ENCODE assay signal across 16 cellular contexts in the genomic region with DNA sequence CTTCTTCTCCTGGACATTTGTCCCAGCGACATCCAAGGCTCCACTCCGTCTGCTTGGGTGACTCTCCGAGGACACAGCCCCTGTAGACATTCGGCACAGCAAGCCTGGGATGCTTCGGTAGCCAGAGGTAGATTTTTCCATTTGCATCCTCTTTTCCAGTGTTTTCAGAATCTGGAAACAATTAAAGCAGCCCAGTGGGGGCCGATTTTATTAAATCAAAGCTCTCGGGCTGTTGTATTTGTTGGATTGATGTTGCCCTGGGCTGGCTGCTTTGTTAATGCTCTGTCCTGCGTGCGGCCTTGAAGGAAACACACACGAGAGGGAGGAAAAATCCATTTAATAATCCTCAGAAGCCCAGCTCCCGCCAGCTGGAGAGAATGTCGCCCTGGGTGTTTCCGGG.
DNase-seq lines count a peak whose midpoint lies in the region; ATAC-seq and TF ChIP-seq lines count a peak whose summit lies in the region.
"Had no signal": no experiment of that assay in that cellular context is flagged by ENCODE, and none has a peak within 500 bp of the region (broad histone marks: within the 10 kb centered on the region; RNA-seq: fewer than 3 reads in every experiment).

No MANE protein-coding gene starts in this region.

- TF ChIP-seq CTCF in WTC11 (IDR thresholded peaks at IDR 0.05) (no peak), osteocyte (IDR thresholded peaks at IDR 0.05) (no peak)

- H3K4me1 Mint-ChIP-seq in WTC11 = peaks cover 4% of the 10 kb centered on the region
- peaks cover 26% of the 10 kb centered on the region for H3K4me1 Mint-ChIP-seq in osteocyte (ENCODE audit: unreplicated experiment)
- no peaks in the 10 kb centered on the region for H3K4me1 Mint-ChIP-seq in activated naive CD4-positive, alpha-beta T cell treated with anti-CD3 and anti-CD28 coated beads, Interleukin-2, amount 10 ng/mL, durations not matched to agents 7 days and 5 days

- H3K36me3 ChIP-seq in BLaER1 = no peaks in the 10 kb centered on the region
- H3K36me3 ChIP-seq: BLaER1 treated with 17β-estradiol and CSF1 and Interleukin-3, amounts not matched to agents 10 nM and 100 nM; SJSA1 had no signal

- no peak for DNase-seq in WTC11 (ENCODE audit: low spot score)
- peak; percentile 37 for DNase-seq in fibroblast of peridontal ligament (ENCODE audit: extremely low read depth)
- no peak for DNase-seq in osteocyte (ENCODE audit: extremely low spot score, unreplicated experiment)
- DNase-seq in activated naive CD4-positive, alpha-beta T cell treated with anti-CD3 and anti-CD28 coated beads, Interleukin-2, amount 10 ng/mL, durations not matched to agents 7 days and 5 days = no peak
- DNase-seq in HT-29 (ENCODE audit: low spot score) = no peak
- DNase-seq: EL; HCEC 1CT; NCI-H1436 treated with DMSO at 0.1 percent for 48 hours; NCI-H510A treated with DMSO at 0.1 percent for 48 hours; NK-92 treated with Interleukin-12 subunit alpha and Interleukin-12 subunit beta, amount 100 ng/mL, for 24 hours had no signal

- H3K9me3 ChIP-seq in BLaER1 = no peaks in the 10 kb centered on the region
- H3K9me3 ChIP-seq: BLaER1 treated with 17β-estradiol and CSF1 and Interleukin-3, amounts not matched to agents 10 nM and 100 nM; SJSA1 had no signal

- peaks cover 20% of the 10 kb centered on the region for H3K27me3 ChIP-seq in BLaER1
- H3K27me3 ChIP-seq: SJSA1 had no signal

- H3K4me1 ChIP-seq in BLaER1 = peaks cover 84% of the 10 kb centered on the region

- POLR2A ChIA-PET in WTC11 (lab: Charles Lee) = no interaction called here

- no peaks in the 10 kb centered on the region for H4K20me1 ChIP-seq in BLaER1

- H3K9me3 Mint-ChIP-seq in WTC11 (no peaks in the 10 kb centered on the region), osteocyte (ENCODE audit: unreplicated experiment) (no peaks in the 10 kb centered on the region)
- no peaks in the 10 kb centered on the region for H3K9me3 Mint-ChIP-seq in activated naive CD4-positive, alpha-beta T cell treated with anti-CD3 and anti-CD28 coated beads, Interleukin-2, amount 10 ng/mL, durations not matched to agents 7 days and 5 days

- H3K9ac ChIP-seq in BLaER1 = no peak overlapping the region
- H3K9ac ChIP-seq: BLaER1 treated with 17β-estradiol and CSF1 and Interleukin-3, amounts not matched to agents 10 nM and 100 nM had no signal

- H3K4me3 ChIP-seq in BLaER1 = no peak overlapping the region
- H3K4me3 ChIP-seq: BLaER1 treated with 17β-estradiol and CSF1 and Interleukin-3, amounts not matched to agents 10 nM and 100 nM; SJSA1 had no signal

- H3K27me3 Mint-ChIP-seq in WTC11 (ENCODE audit: low read depth) (no peaks in the 10 kb centered on the region), osteocyte (ENCODE audit: unreplicated experiment) (no peaks in the 10 kb centered on the region)
- peaks cover 7% of the 10 kb centered on the region for H3K27me3 Mint-ChIP-seq in activated naive CD4-positive, alpha-beta T cell treated with anti-CD3 and anti-CD28 coated beads, Interleukin-2, amount 10 ng/mL, durations not matched to agents 7 days and 5 days

- H3K36me3 Mint-ChIP-seq in WTC11 = no peaks in the 10 kb centered on the region
- no peaks in the 10 kb centered on the region for H3K36me3 Mint-ChIP-seq in osteocyte (ENCODE audit: unreplicated experiment)
- H3K36me3 Mint-ChIP-seq in activated naive CD4-positive, alpha-beta T cell treated with anti-CD3 and anti-CD28 coated beads, Interleukin-2, amount 10 ng/mL, durations not matched to agents 7 days and 5 days = no peaks in the 10 kb centered on the region

- CTCF ChIA-PET in WTC11 (lab: Charles Lee) = interaction anchor here (1.1 to 1.6 kb wide), 2 partner anchors 29 to 156 kb away, joined by 3 to 5 read pairs; no protein-coding TSS in a partner anchor
- CTCF ChIA-PET in activated naive CD4-positive, alpha-beta T cell treated with anti-CD3 and anti-CD28 coated beads, Interleukin-2, amount 10 ng/mL, durations not matched to agents 7 days and 5 days (lab: Charles Lee) = no interaction called here

- H3K4me2 ChIP-seq in BLaER1 = peak overlapping the region; percentile 43

- ATAC-seq in WTC11 (no peak), HG02571 (IDR thresholded peaks at IDR 0.05; ENCODE audit: unreplicated experiment) (no peak), HG02938 (IDR thresholded peaks at IDR 0.05; ENCODE audit: unreplicated experiment) (no peak)

- H3K27ac ChIP-seq in BLaER1 = no peak overlapping the region
- H3K27ac ChIP-seq: BLaER1 treated with 17β-estradiol and CSF1 and Interleukin-3, amounts not matched to agents 10 nM and 100 nM; RWPE1; SJSA1 had no signal

- H3K4me3 Mint-ChIP-seq in WTC11 = no peak overlapping the region
- H3K4me3 Mint-ChIP-seq in osteocyte (ENCODE audit: unreplicated experiment) = no peak overlapping the region
- no peak overlapping the region for H3K4me3 Mint-ChIP-seq in activated naive CD4-positive, alpha-beta T cell treated with anti-CD3 and anti-CD28 coated beads, Interleukin-2, amount 10 ng/mL, durations not matched to agents 7 days and 5 days

- H3K27ac Mint-ChIP-seq in WTC11 (peak overlapping the region; percentile 84), osteocyte (ENCODE audit: unreplicated experiment) (peak overlapping the region; percentile 78)
- H3K27ac Mint-ChIP-seq in activated naive CD4-positive, alpha-beta T cell treated with anti-CD3 and anti-CD28 coated beads, Interleukin-2, amount 10 ng/mL, durations not matched to agents 7 days and 5 days = no peak overlapping the region

TF ChIP-seq in WTC11, 78 proteins besides CTCF, POLR2A, EP300 and RAD21:
- TF ChIP-seq GTF2I (CRISPR knock-in tag; conservative IDR thresholded peaks at IDR 0.05) = no peak
- TF ChIP-seq, protein P1, sequence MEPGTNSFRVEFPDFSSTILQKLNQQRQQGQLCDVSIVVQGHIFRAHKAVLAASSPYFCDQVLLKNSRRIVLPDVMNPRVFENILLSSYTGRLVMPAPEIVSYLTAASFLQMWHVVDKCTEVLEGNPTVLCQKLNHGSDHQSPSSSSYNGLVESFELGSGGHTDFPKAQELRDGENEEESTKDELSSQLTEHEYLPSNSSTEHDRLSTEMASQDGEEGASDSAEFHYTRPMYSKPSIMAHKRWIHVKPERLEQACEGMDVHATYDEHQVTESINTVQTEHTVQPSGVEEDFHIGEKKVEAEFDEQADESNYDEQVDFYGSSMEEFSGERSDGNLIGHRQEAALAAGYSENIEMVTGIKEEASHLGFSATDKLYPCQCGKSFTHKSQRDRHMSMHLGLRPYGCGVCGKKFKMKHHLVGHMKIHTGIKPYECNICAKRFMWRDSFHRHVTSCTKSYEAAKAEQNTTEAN (CRISPR knock-in tag; IDR thresholded peaks at IDR 0.05) = no peak
